Comparison of ENCODE assay signal across 30 cellular contexts in the genomic region with DNA sequence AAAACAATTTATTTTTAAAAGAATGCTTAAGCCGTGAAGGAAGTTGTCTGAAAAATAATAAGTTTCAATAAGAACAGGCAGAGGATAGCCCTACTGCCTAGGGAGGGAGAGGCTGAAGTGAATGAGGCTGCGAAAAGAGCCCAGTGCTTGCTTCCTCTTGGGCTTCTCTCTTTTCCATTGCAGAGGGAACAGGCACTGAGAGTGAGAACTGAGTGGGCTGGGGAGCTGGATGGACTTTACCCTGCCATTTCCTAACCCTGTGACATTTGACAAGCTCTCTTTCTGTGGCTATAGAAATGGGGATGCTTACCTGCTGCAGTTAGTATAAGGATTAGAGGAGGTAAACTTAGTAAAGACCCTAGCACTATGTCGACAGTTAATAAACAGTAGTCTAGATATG. TPM values are rescaled to one million over a fixed set of nuclear protein-coding genes. Genes with fewer than 3 reads are reported as not detected.
A peak's percentile ranks its signal among the peaks of the same experiment; 100 is the strongest.
DNase-seq lines count a peak whose midpoint lies in the region; ATAC-seq, FAIRE-seq and TF ChIP-seq lines count a peak whose summit lies in the region.
"Had no signal": no experiment of that assay in that cellular context is flagged by ENCODE, and none has a peak within 500 bp of the region (broad histone marks: within the 10 kb centered on the region; RNA-seq: fewer than 3 reads in every experiment).

No MANE protein-coding gene starts in this region.

- no peak for TF ChIP-seq POLR2A in GM12891 (IDR thresholded peaks at IDR 0.05; ENCODE audit: low read depth, low read length)
- no peak for TF ChIP-seq POLR2A in right lobe of liver (IDR thresholded peaks at IDR 0.05)

- dilution Hi-C loops in mammary epithelial cell (cut with HindIII; ENCODE audit: low sequenced_read_pairs): no loop called here

- H3K4me3 ChIP-seq in BLaER1 (no peak overlapping the region), right lobe of liver (no peak overlapping the region), mammary epithelial cell (replicated peaks in 1 of 3; ENCODE audit: insufficient read depth in 1 of 3, low read depth in 2 of 3, low read length in 3 of 3) (no peak overlapping the region)
- H3K4me3 ChIP-seq: left ventricle myocardium inferior, tibial nerve had no signal

- CTCF ChIA-PET in mammary epithelial cell (lab: Charles Lee; ENCODE audit: low non-redundant PET): no interaction called here

- H3K9me3 ChIP-seq in BLaER1 (no peaks in the 10 kb centered on the region), T-helper 17 cell (ENCODE audit: control insufficient read depth, low read length, poor library complexity, severe bottlenecking) (no peaks in the 10 kb centered on the region), right lobe of liver (no peaks in the 10 kb centered on the region), mammary epithelial cell (replicated peaks; ENCODE audit: insufficient read depth, low read length) (no peaks in the 10 kb centered on the region)
- H3K9me3 ChIP-seq: left ventricle myocardium inferior, neutrophil, tibial nerve had no signal

- H2AFZ ChIP-seq in mammary epithelial cell (ENCODE audit: low read depth, low read length): no peak overlapping the region

- H3K79me2 ChIP-seq in mammary epithelial cell (ENCODE audit: insufficient read depth, low read length): no peaks in the 10 kb centered on the region

- peaks cover 6% of the 10 kb centered on the region for H3K27me3 Mint-ChIP-seq in T-helper 17 cell
- H3K27me3 Mint-ChIP-seq: progenitor cell of endocrine pancreas had no signal

- BruUV-seq in mammary epithelial cell (replicated peaks; lab: Mats Ljungman, UMichigan): no TSS peak

- intact Hi-C loops in right lobe of liver (cut with DNase I) (no loop called here), mammary epithelial cell (cut with micrococcal nuclease) (no loop called here)

- no peaks in the 10 kb centered on the region for H3K36me3 Mint-ChIP-seq in T-helper 17 cell (ENCODE audit: low read depth)
- H3K36me3 Mint-ChIP-seq: naive thymus-derived CD4-positive, alpha-beta T cell had no signal

- H4K20me1 ChIP-seq in BLaER1: no peaks in the 10 kb centered on the region
- no peaks in the 10 kb centered on the region for H4K20me1 ChIP-seq in mammary epithelial cell (ENCODE audit: insufficient read depth, low read length)

- TF ChIP-seq CTCF in right lobe of liver (IDR thresholded peaks at IDR 0.05) (no peak), mammary epithelial cell (conservative IDR thresholded peaks at IDR 0.05 in 1 of 2, IDR thresholded peaks at IDR 0.05 in 1 of 2; ENCODE audit: extremely low read depth in 1 of 2, insufficient read depth in 1 of 2, low read depth in 1 of 2, low read length in 2 of 2) (no peak)

- peak overlapping the region; percentile 54 for H3K4me2 ChIP-seq in BLaER1
- H3K4me2 ChIP-seq in mammary epithelial cell (ENCODE audit: insufficient read depth, low read depth, low read length): no peak overlapping the region

- peak; percentile 33 for FAIRE-seq in GM12891 (lab: Jason Lieb, UNC)
- FAIRE-seq: G401.6, islet of Langerhans, RCC 7860 had no signal

- 71% methylated on average over 2 of the region's 3 CpGs for WGBS in right lobe of liver (ENCODE audit: insufficient coverage, low coverage, low lambda C conversion rate, missing lambda C conversion rate)
- WGBS in mammary epithelial cell (ENCODE audit: low coverage, missing lambda C conversion rate): 97% methylated on average over 3 of the region's 3 CpGs

- ATAC-seq in T-helper 17 cell (no peak), right lobe of liver (peak; percentile 21 to 57 (median 47))
- ATAC-seq: activated naive CD8-positive, alpha-beta T cell treated with anti-CD3 and anti-CD28 coated beads, Interleukin-2, amount 50 U/mL, for 24 hours; activated T-cell treated with anti-CD3 and anti-CD28 coated beads, Interleukin-2, amount 50 U/mL, for 4 hours; naive thymus-derived CD4-positive, alpha-beta T cell; sciatic nerve had no signal

- in situ Hi-C loops in mammary epithelial cell (cut with MboI; ENCODE audit: low sequenced_read_pairs in 2 of 2): no loop called here

- H3K4me1 Mint-ChIP-seq in T-helper 17 cell: peaks cover 34% of the 10 kb centered on the region

- peaks cover 26% of the 10 kb centered on the region for H3K4me1 ChIP-seq in BLaER1
- H3K4me1 ChIP-seq in right lobe of liver: peaks cover 0 to 28% (median 13%) of the 10 kb centered on the region in 4 donors
- no peaks in the 10 kb centered on the region for H3K4me1 ChIP-seq in mammary epithelial cell (ENCODE audit: insufficient read depth, low read length)
- H3K4me1 ChIP-seq: tibial nerve had no signal

- no peaks in the 10 kb centered on the region for H3K36me3 ChIP-seq in BLaER1
- H3K36me3 ChIP-seq in right lobe of liver: no peaks in the 10 kb centered on the region
- no peaks in the 10 kb centered on the region for H3K36me3 ChIP-seq in mammary epithelial cell (ENCODE audit: insufficient read depth, low read length)
- H3K36me3 ChIP-seq: left ventricle myocardium inferior, neutrophil, tibial nerve, WERI-Rb-1 had no signal

- H3K27ac ChIP-seq in BLaER1 (no peak overlapping the region), right lobe of liver (no peak overlapping the region), mammary epithelial cell (ENCODE audit: insufficient read depth, low read depth, low read length) (no peak overlapping the region)
- H3K27ac ChIP-seq: left ventricle myocardium inferior, neutrophil, tibial nerve, WERI-Rb-1 had no signal

- H3K9ac ChIP-seq in BLaER1 (no peak overlapping the region), mammary epithelial cell (ENCODE audit: insufficient read depth, low read length) (no peak overlapping the region)

- DNase-seq in GM12891 (ENCODE audit: insufficient read length, low spot score) (no peak), T-helper 17 cell (no peak), right lobe of liver (no peak), ecto neural progenitor cell (ENCODE audit: low spot score) (no peak), mammary epithelial cell (no peak)
- no peak for DNase-seq in activated naive CD4-positive, alpha-beta T cell (lab: John Stamatoyannopoulos, UW)
- DNase-seq: activated CD4-positive, alpha-beta T cell treated with anti-CD3 and anti-CD28 coated beads, Interleukin-2, amount 10 ng/mL, durations not matched to agents 7 days and 5 days; activated gamma-delta T cell; activated naive CD8-positive, alpha-beta T cell treated with anti-CD3 and anti-CD28 coated beads, Interleukin-2, amount 50 U/mL, for 24 hours; activated T-cell treated with anti-CD3 and anti-CD28 coated beads, Interleukin-2, amount 50 U/mL, for 4 hours; C1 segment of cervical spinal cord; caudate nucleus; left ventricle myocardium inferior; midbrain; naive thymus-derived CD4-positive, alpha-beta T cell; NCI-H1930; NCI-H524; NK-92 treated with Interleukin-12 subunit alpha and Interleukin-12 subunit beta, amount 100 ng/mL, for 24 hours; stimulated activated CD4-positive, alpha-beta T cell treated with anti-CD3 and anti-CD28 coated beads, Interleukin-2, amount 100 ng/mL, for 48 hours; SW 1271; T-helper 9 cell; WERI-Rb-1 had no signal

- no peaks in the 10 kb centered on the region for H3K27me3 ChIP-seq in BLaER1
- H3K27me3 ChIP-seq in right lobe of liver: no peaks in the 10 kb centered on the region
- no peaks in the 10 kb centered on the region for H3K27me3 ChIP-seq in mammary epithelial cell (ENCODE audit: insufficient read depth, low read length)
- H3K27me3 ChIP-seq: neutrophil, tibial nerve had no signal

- peak overlapping the region; percentile 47 for H3K27ac Mint-ChIP-seq in T-helper 17 cell
- H3K27ac Mint-ChIP-seq: activated CD4-positive, alpha-beta T cell treated with anti-CD3 and anti-CD28 coated beads, Interleukin-2, amount 10 ng/mL, durations not matched to agents 7 days and 5 days; activated naive CD8-positive, alpha-beta T cell treated with anti-CD3 and anti-CD28 coated beads, Interleukin-2, amount 50 U/mL, for 24 hours; progenitor cell of endocrine pancreas had no signal

- H3K4me3 Mint-ChIP-seq in T-helper 17 cell: no peak overlapping the region
- H3K4me3 Mint-ChIP-seq: activated CD4-positive, alpha-beta T cell treated with anti-CD3 and anti-CD28 coated beads, Interleukin-2, amount 10 ng/mL, durations not matched to agents 7 days and 5 days; activated naive CD8-positive, alpha-beta T cell treated with anti-CD3 and anti-CD28 coated beads, Interleukin-2, amount 50 U/mL, for 24 hours; activated T-cell treated with anti-CD3 and anti-CD28 coated beads, Interleukin-2, amount 50 U/mL, for 4 hours had no signal

TF ChIP-seq in GM12891, 5 proteins besides CTCF, POLR2A, EP300 and RAD21:
- TF ChIP-seq TAF1 (IDR thresholded peaks at IDR 0.05; ENCODE audit: low read depth, low read length) (no peak), SPI1 (IDR thresholded peaks at IDR 0.05; ENCODE audit: low read depth, low read length) (no peak), POLR2AphosphoS5 (IDR thresholded peaks at IDR 0.05; ENCODE audit: low read depth, low read length) (no peak), PAX5 (IDR thresholded peaks at IDR 0.05; ENCODE audit: insufficient read depth, low read length, severe bottlenecking) (no peak), POU2F2 (IDR thresholded peaks at IDR 0.05; ENCODE audit: low read depth, low read length) (no peak)

RNA-seq across cellular contexts. Expression of a gene that starts 30.0 kb away (rescaled TPM):
- polyA plus RNA-seq in GM12891 (2012; ENCODE audit: low read depth, missing spikeins): 0.87 TPM
- 100 to 1,000 TPM; 129 to 173 TPM for total RNA-seq in T-helper 17 cell
- 10 to 100 TPM in 1 of 6 experiments, 1 to 10 TPM in 5; 2.3 to 13.7 (median 3.0) TPM for total RNA-seq in right lobe of liver
- under 1 TPM; 0.17 to 0.35 TPM for total RNA-seq in mammary epithelial cell
- 0.11 TPM for polyA plus RNA-seq in mammary epithelial cell
- not detected for polyA minus RNA-seq in mammary epithelial cell

Comparison
In these comparisons a context has a peak if more than half of its experiments do, and no peak if none do; other contexts are left out.
1. RNA of a gene that starts 30.0 kb away (total RNA-seq): 129 to 173 TPM in T-helper 17 cell; 2.3 to 13.7 TPM in right lobe of liver and 0.17 to 0.35 TPM in mammary epithelial cell; every median in the first group is over 4 times any median in the second.